19 cellular contexts compared by ENCODE assay signal in the genomic region with DNA sequence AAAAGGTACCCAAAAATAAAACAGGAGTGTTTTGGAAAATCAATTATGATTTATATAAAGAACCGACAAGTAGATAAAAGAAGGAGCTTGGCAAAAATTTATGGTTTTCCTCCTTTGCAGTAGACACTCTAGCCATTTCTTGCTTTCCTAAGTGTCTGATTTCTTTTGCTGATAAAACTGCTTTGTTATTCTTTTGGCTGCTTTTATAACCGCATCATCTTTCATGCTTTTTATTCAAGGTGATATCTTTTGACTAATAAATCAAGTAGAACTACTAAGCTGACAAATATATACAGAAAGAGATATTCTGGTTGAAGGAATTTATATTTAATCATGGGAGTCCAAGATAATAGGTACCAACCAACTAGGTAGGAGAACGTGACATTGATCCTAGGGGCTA. TPM values are rescaled to one million over a fixed set of nuclear protein-coding genes. Genes with fewer than 3 reads are reported as not detected.
DNase-seq lines count a peak whose midpoint lies in the region; ATAC-seq and TF ChIP-seq lines count a peak whose summit lies in the region.
"Had no signal": no experiment of that assay in that cellular context is flagged by ENCODE, and none has a peak within 500 bp of the region (broad histone marks: within the 10 kb centered on the region; RNA-seq: fewer than 3 reads in every experiment).

No MANE protein-coding gene starts in this region.

- peaks cover 3% of the 10 kb centered on the region for H3K36me3 ChIP-seq in A673 (ENCODE audit: insufficient read depth, low read length, poor library complexity, severe bottlenecking)

- H3K9me3 ChIP-seq in A673 (ENCODE audit: low read depth, low read length, poor library complexity, severe bottlenecking) (no peaks in the 10 kb centered on the region), T-helper 17 cell (ENCODE audit: control insufficient read depth, low read length, poor library complexity, severe bottlenecking) (no peaks in the 10 kb centered on the region)
- H3K9me3 ChIP-seq: Caco-2, Peyer's patch had no signal

- H3K36me3 Mint-ChIP-seq in HFFc6 (ENCODE audit: low read depth) (peaks cover 22% of the 10 kb centered on the region), T-helper 17 cell (ENCODE audit: low read depth) (peaks cover 22% of the 10 kb centered on the region), mesothelial cell of epicardium (peaks cover 25% of the 10 kb centered on the region), immature natural killer cell (peaks cover 10 to 25% (median 16%) of the 10 kb centered on the region in 3 donors)
- H3K36me3 Mint-ChIP-seq in activated T-cell treated with anti-CD3 and anti-CD28 coated beads, Interleukin-2, amount 50 U/mL, for 24 hours (ENCODE audit: low read depth), result peaks cover 72% of the 10 kb centered on the region

- TF ChIP-seq CTCF in A673 (conservative IDR thresholded peaks at IDR 0.05; ENCODE audit: low read depth, low read length) (no peak), HFFc6 (IDR thresholded peaks at IDR 0.05) (no peak), mesothelial cell of epicardium (IDR thresholded peaks at IDR 0.05; ENCODE audit: unreplicated experiment) (no peak)

- no peaks in the 10 kb centered on the region for H3K27me3 ChIP-seq in A673 (replicated peaks; ENCODE audit: insufficient read depth, low read depth, low read length, poor library complexity)
- H3K27me3 ChIP-seq: Peyer's patch had no signal

- ATAC-seq in T-helper 17 cell, result no peak
- no peak for ATAC-seq in stimulated activated naive CD8-positive, alpha-beta T cell treated with anti-CD3 and anti-CD28 coated beads, Interleukin-15, amount 100 ng/mL, for 72 hours
- ATAC-seq: GM23338, HepG2 had no signal

- no peak overlapping the region for H3K4me3 ChIP-seq in A673 (ENCODE audit: low read depth, low read length, poor library complexity, severe bottlenecking)
- H3K4me3 ChIP-seq: GM23338, Peyer's patch had no signal

- no peaks in the 10 kb centered on the region for H3K9me3 Mint-ChIP-seq in HFFc6
- peaks cover 9% of the 10 kb centered on the region for H3K9me3 Mint-ChIP-seq in mesothelial cell of epicardium
- no peaks in the 10 kb centered on the region for H3K9me3 Mint-ChIP-seq in stimulated activated naive CD8-positive, alpha-beta T cell treated with anti-CD3 and anti-CD28 coated beads, Interleukin-15, amount 100 ng/mL, for 72 hours
- H3K9me3 Mint-ChIP-seq in activated T-cell treated with anti-CD3 and anti-CD28 coated beads, Interleukin-2, amount 50 U/mL, for 24 hours, result no peaks in the 10 kb centered on the region
- no peaks in the 10 kb centered on the region for H3K9me3 Mint-ChIP-seq in immature natural killer cell
- H3K9me3 Mint-ChIP-seq: GM23338 had no signal

- peak overlapping the region; percentile 58 for H3K27ac ChIP-seq in A673 (ENCODE audit: low read depth, low read length, poor library complexity, severe bottlenecking)
- H3K27ac ChIP-seq: C4-2B, KMS-11, Peyer's patch had no signal

- H3K27me3 Mint-ChIP-seq in HFFc6 (ENCODE audit: insufficient read depth) (no peaks in the 10 kb centered on the region), T-helper 17 cell (no peaks in the 10 kb centered on the region), mesothelial cell of epicardium (ENCODE audit: low read depth) (no peaks in the 10 kb centered on the region), immature natural killer cell (ENCODE audit: low read depth in 3 of 3) (no peaks in the 10 kb centered on the region)
- H3K27me3 Mint-ChIP-seq in stimulated activated naive CD8-positive, alpha-beta T cell treated with anti-CD3 and anti-CD28 coated beads, Interleukin-15, amount 100 ng/mL, for 72 hours, result no peaks in the 10 kb centered on the region
- no peaks in the 10 kb centered on the region for H3K27me3 Mint-ChIP-seq in activated T-cell treated with anti-CD3 and anti-CD28 coated beads, Interleukin-2, amount 50 U/mL, for 24 hours

- peaks cover 36% of the 10 kb centered on the region for H3K4me1 ChIP-seq in A673 (ENCODE audit: insufficient read depth, low read length, poor library complexity, severe bottlenecking)
- H3K4me1 ChIP-seq: Peyer's patch had no signal

- no peak overlapping the region for H3K4me3 Mint-ChIP-seq in HFFc6
- no peak overlapping the region for H3K4me3 Mint-ChIP-seq in T-helper 17 cell
- no peak overlapping the region for H3K4me3 Mint-ChIP-seq in mesothelial cell of epicardium
- no peak overlapping the region for H3K4me3 Mint-ChIP-seq in stimulated activated naive CD8-positive, alpha-beta T cell treated with anti-CD3 and anti-CD28 coated beads, Interleukin-15, amount 100 ng/mL, for 72 hours
- H3K4me3 Mint-ChIP-seq in activated T-cell treated with anti-CD3 and anti-CD28 coated beads, Interleukin-2, amount 50 U/mL, for 24 hours, result no peak overlapping the region
- no peak overlapping the region for H3K4me3 Mint-ChIP-seq in immature natural killer cell
- H3K4me3 Mint-ChIP-seq: GM23338 had no signal

- CTCF ChIA-PET in A673 (lab: Charles Lee), result no interaction called here

- POLR2A ChIA-PET in A673 (lab: Charles Lee; ENCODE audit: low non-redundant PET), result no interaction called here

- intact Hi-C loops in A673 (cut with micrococcal nuclease; ENCODE audit: unreplicated experiment), result loop anchor here (10.0 kb wide), 2 partner anchors 224 to 874 kb away; a partner anchor contains a TSS

- H3K27ac Mint-ChIP-seq in HFFc6 (0 out of 2 replicates have a peak overlapping the region, but pooled peaks have one; percentile 30), T-helper 17 cell (peak overlapping the region; percentile 3), mesothelial cell of epicardium (peak overlapping the region; percentile 41), immature natural killer cell (no peak overlapping the region)
- no peak overlapping the region for H3K27ac Mint-ChIP-seq in stimulated activated naive CD8-positive, alpha-beta T cell treated with anti-CD3 and anti-CD28 coated beads, Interleukin-15, amount 100 ng/mL, for 72 hours
- no peak overlapping the region for H3K27ac Mint-ChIP-seq in activated T-cell treated with anti-CD3 and anti-CD28 coated beads, Interleukin-2, amount 50 U/mL, for 24 hours
- H3K27ac Mint-ChIP-seq: GM23338 had no signal

- no TSS peak for BruUV-seq in A673 (replicated peaks; lab: Mats Ljungman, UMichigan)

- DNase-seq in A673 (ENCODE audit: low spot score) (no peak), HFFc6 (peak; percentile 8), T-helper 17 cell (no peak), mesothelial cell of epicardium (ENCODE audit: low spot score in 2 of 2, unreplicated experiment in 2 of 2) (no peak), AG08395 (ENCODE audit: low spot score) (no peak), immature natural killer cell (no peak)
- no peak for DNase-seq in stimulated activated naive CD8-positive, alpha-beta T cell treated with anti-CD3 and anti-CD28 coated beads, Interleukin-15, amount 100 ng/mL, for 72 hours
- no peak for DNase-seq in activated T-cell treated with anti-CD3 and anti-CD28 coated beads, Interleukin-2, amount 50 U/mL, for 24 hours
- DNase-seq: Caco-2, MM.1S, NCI-H1092 treated with DMSO at 0.1 percent for 48 hours, NCI-H2081 treated with DMSO at 0.1 percent for 48 hours, NCI-H510A treated with DMSO at 0.1 percent for 48 hours, Peyer's patch, Right ventricle myocardium superior had no signal

- H3K4me1 Mint-ChIP-seq in HFFc6 (ENCODE audit: low read depth), result peaks cover 45% of the 10 kb centered on the region
- peaks cover 37% of the 10 kb centered on the region for H3K4me1 Mint-ChIP-seq in T-helper 17 cell
- peaks cover 49% of the 10 kb centered on the region for H3K4me1 Mint-ChIP-seq in mesothelial cell of epicardium
- H3K4me1 Mint-ChIP-seq in stimulated activated naive CD8-positive, alpha-beta T cell treated with anti-CD3 and anti-CD28 coated beads, Interleukin-15, amount 100 ng/mL, for 72 hours, result peaks cover 31% of the 10 kb centered on the region
- H3K4me1 Mint-ChIP-seq in activated T-cell treated with anti-CD3 and anti-CD28 coated beads, Interleukin-2, amount 50 U/mL, for 24 hours (ENCODE audit: low read depth), result peaks cover 51% of the 10 kb centered on the region
- peaks cover 23 to 61% of the 10 kb centered on the region in 2 donors for H3K4me1 Mint-ChIP-seq in immature natural killer cell

RNA-seq across cellular contexts. Expression of a gene that starts 16.5 kb away (rescaled TPM):
- total RNA-seq in A673 (2021) (37.0 and 37.5 TPM in 2 replicates), T-helper 17 cell (10 to 100 TPM; 27.7 to 29.8 TPM), mesothelial cell of epicardium (29.9 to 33.0 TPM (median 32.6 TPM) in 3 replicates)
- 10 to 100 TPM; 19.4 to 24.8 (median 21.5) TPM for total RNA-seq in HFFc6 (2021; fragmentation: NEBNext Ultra II Directional; extraction: Animal tissue kit (Norgen Biotek cat#: 25700))
- 10 to 100 TPM; 37.7 to 41.9 (median 41.7) TPM for polyA plus RNA-seq in immature natural killer cell

RNA-seq across cellular contexts. Expression of a gene that starts 51.5 kb away (rescaled TPM):
- total RNA-seq in A673 (2021) (2.9 and 3.9 TPM in 2 replicates), T-helper 17 cell (10 to 100 TPM; 61.0 to 62.4 TPM), mesothelial cell of epicardium (0.59 to 0.74 TPM (median 0.64 TPM) in 3 replicates)
- 10 to 100 TPM in 2 of 6 experiments, 1 to 10 TPM in 4; 8.2 to 10.9 (median 9.8) TPM for total RNA-seq in HFFc6 (2021; fragmentation: NEBNext Ultra II Directional; extraction: Animal tissue kit (Norgen Biotek cat#: 25700))
- 1 to 10 TPM in 2 of 3 donors, under 1 TPM in 1; 0.42 to 8.4 (median 3.2) TPM for polyA plus RNA-seq in immature natural killer cell

Comparison
In these comparisons a context has a peak if more than half of its experiments do, and no peak if none do; other contexts are left out.
1. H3K27ac Mint-ChIP-seq: peak in HFFc6 (single experiment), T-helper 17 cell (single experiment) and mesothelial cell of epicardium (single experiment); none in stimulated activated naive CD8-positive, alpha-beta T cell treated with anti-CD3 and anti-CD28 coated beads, Interleukin-15, amount 100 ng/mL, for 72 hours (0 of 2), activated T-cell treated with anti-CD3 and anti-CD28 coated beads, Interleukin-2, amount 50 U/mL, for 24 hours (single experiment) and immature natural killer cell (0 of 6).
2. RNA of a gene that starts 51.5 kb away (total RNA-seq): 61.0 to 62.4 TPM in T-helper 17 cell; 8.2 to 10.9 TPM in HFFc6, 2.9 to 3.9 TPM in A673 and 0.59 to 0.74 TPM in mesothelial cell of epicardium; every median in the first group is over 4 times any median in the second.